14 cellular contexts compared by ENCODE assay signal in the genomic region with DNA sequence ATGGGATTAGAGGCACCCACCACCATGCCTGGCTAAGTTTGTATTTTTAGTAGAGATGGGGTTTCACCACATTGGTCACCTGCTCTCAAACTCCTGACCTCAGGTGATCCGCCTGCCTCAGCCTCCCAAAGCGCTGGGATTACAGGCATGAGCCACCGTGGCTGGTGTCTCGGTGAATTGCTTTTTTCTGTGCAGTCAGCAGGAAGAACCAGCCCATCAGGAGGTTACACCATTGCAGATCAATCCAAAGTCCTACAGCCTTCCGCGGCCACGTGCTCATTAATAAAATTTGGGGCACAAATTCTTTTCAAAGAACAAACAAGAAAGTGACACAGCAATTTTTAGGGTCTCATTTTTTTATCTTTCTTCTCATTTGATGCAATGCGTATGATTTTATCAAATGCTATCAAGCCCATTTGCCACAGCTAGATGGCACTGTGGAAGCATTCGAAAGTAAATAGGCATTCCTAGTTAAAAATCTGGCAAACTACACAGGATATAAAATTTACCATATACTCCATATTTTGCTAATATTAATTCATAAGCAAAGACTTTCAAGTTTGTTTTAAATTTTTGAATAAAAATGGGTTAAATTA. TPM values are rescaled to one million over a fixed set of nuclear protein-coding genes. Genes with fewer than 3 reads are reported as not detected.
DNase-seq lines count a peak whose midpoint lies in the region; ATAC-seq, FAIRE-seq and TF ChIP-seq lines count a peak whose summit lies in the region.
"Had no signal": no experiment of that assay in that cellular context is flagged by ENCODE, and none has a peak within 500 bp of the region (broad histone marks: within the 10 kb centered on the region; RNA-seq: fewer than 3 reads in every experiment).

No MANE protein-coding gene starts in this region.

- DNase-seq in astrocyte of the spinal cord (ENCODE audit: low read depth, low spot score) (no peak), HuH-7 (ENCODE audit: low spot score) (no peak), KG1 (lab: John Stamatoyannopoulos, UW) (no peak)
- no peak for DNase-seq in activated naive CD8-positive, alpha-beta T cell treated with anti-CD3 and anti-CD28 coated beads for 36 hours
- DNase-seq: activated T-cell treated with anti-CD3 and anti-CD28 coated beads, Interleukin-2, amount 50 U/mL, for 72 hours; central memory CD4-positive, alpha-beta T cell; glutamatergic neuron; NCI-H526; stimulated activated naive CD4-positive, alpha-beta T cell had no signal

- TF ChIP-seq CTCF in LNCAP (IDR thresholded peaks at IDR 0.05) = peak; percentile 72
- TF ChIP-seq CTCF in astrocyte of the spinal cord (IDR thresholded peaks at IDR 0.05; ENCODE audit: low read depth, low read length) = peak; percentile 15

- H3K27me3 ChIP-seq in layer of hippocampus (ENCODE audit: control insufficient read depth, insufficient read depth, low read length) = no peaks in the 10 kb centered on the region

- no peaks in the 10 kb centered on the region for H3K4me1 Mint-ChIP-seq in activated naive CD8-positive, alpha-beta T cell treated with anti-CD3 and anti-CD28 coated beads for 36 hours
- H3K4me1 Mint-ChIP-seq: IgD-negative memory B cell had no signal

- H3K9me3 Mint-ChIP-seq in activated naive CD8-positive, alpha-beta T cell treated with anti-CD3 and anti-CD28 coated beads for 36 hours = peaks cover 38% of the 10 kb centered on the region

- H3K4me3 Mint-ChIP-seq in activated naive CD8-positive, alpha-beta T cell treated with anti-CD3 and anti-CD28 coated beads for 36 hours = no peak overlapping the region
- H3K4me3 Mint-ChIP-seq: activated T-cell treated with anti-CD3 and anti-CD28 coated beads, Interleukin-2, amount 50 U/mL, for 72 hours had no signal

- peaks cover 19% of the 10 kb centered on the region for H3K36me3 Mint-ChIP-seq in activated naive CD8-positive, alpha-beta T cell treated with anti-CD3 and anti-CD28 coated beads for 36 hours

- in situ Hi-C loops in astrocyte of the spinal cord (cut with HindIII; ENCODE audit: low sequenced_read_pairs) = no loop called here

- H3K4me3 ChIP-seq in astrocyte of the spinal cord (ENCODE audit: low read depth, low read length) = no peak overlapping the region

- no peaks in the 10 kb centered on the region for H3K27me3 Mint-ChIP-seq in activated naive CD8-positive, alpha-beta T cell treated with anti-CD3 and anti-CD28 coated beads for 36 hours
- H3K27me3 Mint-ChIP-seq: IgD-negative memory B cell had no signal

- no peak for ATAC-seq in GM21576 (IDR thresholded peaks at IDR 0.05; ENCODE audit: unreplicated experiment)
- ATAC-seq: activated T-cell treated with anti-CD3 and anti-CD28 coated beads, Interleukin-2, amount 50 U/mL, for 72 hours had no signal

- H3K27ac Mint-ChIP-seq in activated naive CD8-positive, alpha-beta T cell treated with anti-CD3 and anti-CD28 coated beads for 36 hours = no peak overlapping the region
- H3K27ac Mint-ChIP-seq: activated T-cell treated with anti-CD3 and anti-CD28 coated beads, Interleukin-2, amount 50 U/mL, for 72 hours; IgD-negative memory B cell had no signal

- H3K27ac ChIP-seq in layer of hippocampus (ENCODE audit: low read depth, low read length) = peak overlapping the region; percentile 27

- peak; percentile 97 for FAIRE-seq in A204.1 (lab: Jason Lieb, UNC)

RNA-seq across cellular contexts. Expression of gene ZNF835, which starts 54.4 kb away (rescaled TPM):
- total RNA-seq in activated naive CD8-positive, alpha-beta T cell treated with anti-CD3 and anti-CD28 coated beads for 36 hours = 1 to 10 TPM; 5.0 to 5.2 TPM
